ENCODE assay signal across 8 cellular contexts in genomic region chr22:37661160-37661924, GRCh38. TPM values are rescaled to one million over a fixed set of nuclear protein-coding genes. Genes with fewer than 3 reads are reported as not detected.
A peak's percentile ranks its signal among the peaks of the same experiment; 100 is the strongest.
DNase-seq lines count a peak whose midpoint lies in the region; FAIRE-seq and TF ChIP-seq lines count a peak whose summit lies in the region.

No MANE protein-coding gene starts in this region.

- peaks cover 4% of the 10 kb centered on the region for H3K36me3 Mint-ChIP-seq in mesothelial cell of epicardium

- FAIRE-seq in frontal cortex (lab: Jason Lieb, UNC): no peak

- DNase-seq in AG09309 (ENCODE audit: low read depth): no peak
- DNase-seq in GM13976 (ENCODE audit: low spot score): no peak
- peak; percentile 65 for DNase-seq in dedifferentiated amniotic fluid mesenchymal stem cell (ENCODE audit: extremely low spot score)
- DNase-seq in mesothelial cell of epicardium (ENCODE audit: low spot score in 2 of 2, unreplicated experiment in 2 of 2): no peak
- no peak for DNase-seq in frontal cortex (ENCODE audit: low spot score in 2 of 2)
- DNase-seq in effector CD8-positive, alpha-beta T cell (lab: John Stamatoyannopoulos, UW): no peak
- DNase-seq in stimulated activated CD4-positive, alpha-beta T cell treated with anti-CD3 and anti-CD28 coated beads, Interleukin-1b, Interleukin-23, amount 100 ng/mL, for 48 hours: no peak

- peak overlapping the region; percentile 94 for H3K27ac Mint-ChIP-seq in mesothelial cell of epicardium

- peaks cover 41% of the 10 kb centered on the region for H3K4me1 Mint-ChIP-seq in mesothelial cell of epicardium

- no peaks in the 10 kb centered on the region for H3K9me3 Mint-ChIP-seq in mesothelial cell of epicardium

- H3K4me3 Mint-ChIP-seq in mesothelial cell of epicardium: peak overlapping the region; percentile 71

- no peaks in the 10 kb centered on the region for H3K27me3 Mint-ChIP-seq in mesothelial cell of epicardium (ENCODE audit: low read depth)

- TF ChIP-seq CTCF in AG09309 (IDR thresholded peaks at IDR 0.05; ENCODE audit: control insufficient read depth, insufficient read depth, low read depth, low read length, missing control alignments) (peak; percentile 72), GM13976 (IDR thresholded peaks at IDR 0.05; ENCODE audit: borderline replicate concordance, control extremely low read depth, extremely low read depth, insufficient read depth, missing control alignments) (peak; percentile 44), mesothelial cell of epicardium (IDR thresholded peaks at IDR 0.05; ENCODE audit: unreplicated experiment) (no peak)

- in situ Hi-C loops in GM13976 (cut with MboI; ENCODE audit: low sequenced_read_pairs, unreplicated experiment): no loop called here

- no peak overlapping the region for H3K4me3 ChIP-seq in AG09309 (ENCODE audit: control insufficient read depth, low read depth, low read length)

TF ChIP-seq in PFSK-1, 5 proteins besides CTCF, POLR2A, EP300 and RAD21:
- TF ChIP-seq, protein P1, sequence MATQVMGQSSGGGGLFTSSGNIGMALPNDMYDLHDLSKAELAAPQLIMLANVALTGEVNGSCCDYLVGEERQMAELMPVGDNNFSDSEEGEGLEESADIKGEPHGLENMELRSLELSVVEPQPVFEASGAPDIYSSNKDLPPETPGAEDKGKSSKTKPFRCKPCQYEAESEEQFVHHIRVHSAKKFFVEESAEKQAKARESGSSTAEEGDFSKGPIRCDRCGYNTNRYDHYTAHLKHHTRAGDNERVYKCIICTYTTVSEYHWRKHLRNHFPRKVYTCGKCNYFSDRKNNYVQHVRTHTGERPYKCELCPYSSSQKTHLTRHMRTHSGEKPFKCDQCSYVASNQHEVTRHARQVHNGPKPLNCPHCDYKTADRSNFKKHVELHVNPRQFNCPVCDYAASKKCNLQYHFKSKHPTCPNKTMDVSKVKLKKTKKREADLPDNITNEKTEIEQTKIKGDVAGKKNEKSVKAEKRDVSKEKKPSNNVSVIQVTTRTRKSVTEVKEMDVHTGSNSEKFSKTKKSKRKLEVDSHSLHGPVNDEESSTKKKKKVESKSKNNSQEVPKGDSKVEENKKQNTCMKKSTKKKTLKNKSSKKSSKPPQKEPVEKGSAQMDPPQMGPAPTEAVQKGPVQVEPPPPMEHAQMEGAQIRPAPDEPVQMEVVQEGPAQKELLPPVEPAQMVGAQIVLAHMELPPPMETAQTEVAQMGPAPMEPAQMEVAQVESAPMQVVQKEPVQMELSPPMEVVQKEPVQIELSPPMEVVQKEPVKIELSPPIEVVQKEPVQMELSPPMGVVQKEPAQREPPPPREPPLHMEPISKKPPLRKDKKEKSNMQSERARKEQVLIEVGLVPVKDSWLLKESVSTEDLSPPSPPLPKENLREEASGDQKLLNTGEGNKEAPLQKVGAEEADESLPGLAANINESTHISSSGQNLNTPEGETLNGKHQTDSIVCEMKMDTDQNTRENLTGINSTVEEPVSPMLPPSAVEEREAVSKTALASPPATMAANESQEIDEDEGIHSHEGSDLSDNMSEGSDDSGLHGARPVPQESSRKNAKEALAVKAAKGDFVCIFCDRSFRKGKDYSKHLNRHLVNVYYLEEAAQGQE (IDR thresholded peaks at IDR 0.05; ENCODE audit: insufficient read depth in 1 of 2, low read depth in 2 of 2, low read length in 2 of 2): no peak
- TF ChIP-seq FOXP2 (optimal IDR thresholded peaks at IDR 0.05; ENCODE audit: borderline replicate concordance, extremely low read depth, extremely low read length, insufficient read depth) (peak; percentile 24), POLR2AphosphoS5 (IDR thresholded peaks at IDR 0.05; ENCODE audit: low read depth, low read length) (no peak)
TF ChIP-seq in PFSK-1: peak in this region for 1.

RNA-seq across cellular contexts. Expression of gene PDXP, which starts 2.8 kb away (rescaled TPM):
- polyA plus RNA-seq in PFSK-1 (2012; ENCODE audit: insufficient read length, low read depth): 39.1 TPM
- total RNA-seq in mesothelial cell of epicardium (15.6 to 16.5 TPM (median 16.1 TPM) in 3 replicates), frontal cortex (44.0 TPM)

RNA-seq across cellular contexts. Expression of gene LGALS1, which starts 14.1 kb away (rescaled TPM):
- polyA plus RNA-seq in PFSK-1 (2012; ENCODE audit: insufficient read length, low read depth): 3,196 TPM
- total RNA-seq in mesothelial cell of epicardium (238 to 262 TPM (median 242 TPM) in 3 replicates), frontal cortex (101 TPM)

RNA-seq across cellular contexts. Expression of gene SH3BP1, which starts 21.9 kb away (rescaled TPM):
- polyA plus RNA-seq in PFSK-1 (2012; ENCODE audit: insufficient read length, low read depth): 70.9 TPM
- 30.0 to 33.0 TPM (median 31.9 TPM) in 3 replicates for total RNA-seq in mesothelial cell of epicardium
- total RNA-seq in frontal cortex: 0.82 TPM

RNA-seq across cellular contexts. Expression of gene NOL12, which starts 24.8 kb away (rescaled TPM):
- 54.5 TPM for polyA plus RNA-seq in PFSK-1 (2012; ENCODE audit: insufficient read length, low read depth)
- total RNA-seq in mesothelial cell of epicardium (23.9 to 25.2 TPM (median 24.8 TPM) in 3 replicates), frontal cortex (19.2 TPM)

RNA-seq across cellular contexts. Expression of gene TRIOBP, which starts 35.5 kb away (rescaled TPM):
- 62.5 TPM for polyA plus RNA-seq in PFSK-1 (2012; ENCODE audit: insufficient read length, low read depth)
- total RNA-seq in mesothelial cell of epicardium (69.2 to 76.1 TPM (median 71.4 TPM) in 3 replicates), frontal cortex (10.6 TPM)

Comparison
In these comparisons a context has a peak if more than half of its experiments do, and no peak if none do; other contexts are left out.
1. RNA of gene SH3BP1, which starts 21.9 kb away (total RNA-seq): 30.0 to 33.0 TPM in mesothelial cell of epicardium; 0.82 TPM in frontal cortex (single experiment); every median in the first group is over 10 times any median in the second.